24 cellular contexts compared by ENCODE assay signal in genomic region chr2:178066324-178066723, GRCh38. TPM values are rescaled to one million over a fixed set of nuclear protein-coding genes. Genes with fewer than 3 reads are reported as not detected.
"Had no signal": no experiment of that assay in that cellular context is flagged by ENCODE, and none has a peak within 500 bp of the region (broad histone marks: within the 10 kb centered on the region; RNA-seq: fewer than 3 reads in every experiment).

No MANE protein-coding gene starts in this region.

- H3K9me3 Mint-ChIP-seq: activated CD8-positive, alpha-beta T cell treated with anti-CD3 and anti-CD28 coated beads for 36 hours; activated naive CD4-positive, alpha-beta T cell treated with anti-CD3 and anti-CD28 coated beads, Interleukin-2, amount 50 U/mL, for 24 hours; activated T-cell treated with anti-CD3 and anti-CD28 coated beads, Interleukin-2, amount 50 U/mL, for 24 hours; activated T-helper 1 cell treated with anti-CD3 and anti-CD28 coated beads, Interleukin-12 subunit alpha, Interleukin-12 subunit beta, Interleukin-2, Interleukin-4 antibody, amounts not matched to agents 30 ng/mL and 10 ng/mL and 1 ng/mL, durations not matched to agents 14 hours and 24 hours and 36 hours; T-helper 2 cell treated with Interferon-gamma antibody and Interleukin-4, amounts not matched to agents 5 μg/mL and 100 μg/mL, for 36 hours had no signal

- H3K27ac ChIP-seq: ascending aorta, body of pancreas, Peyer's patch, RWPE1, SJSA1, WERI-Rb-1 had no signal

- H3K4me1 Mint-ChIP-seq: activated CD4-positive, alpha-beta T cell treated with anti-CD3 and anti-CD28 coated beads for 36 hours; activated naive CD4-positive, alpha-beta T cell treated with anti-CD3 and anti-CD28 coated beads, Interleukin-2, amount 50 U/mL, for 24 hours had no signal

- H3K4me1 ChIP-seq: ascending aorta, Peyer's patch, SJSA1 had no signal

- H3K27ac Mint-ChIP-seq: activated CD4-positive, alpha-beta T cell treated with anti-CD3 and anti-CD28 coated beads for 36 hours; activated CD8-positive, alpha-beta T cell treated with anti-CD3 and anti-CD28 coated beads for 36 hours; activated naive CD4-positive, alpha-beta T cell treated with anti-CD3 and anti-CD28 coated beads, Interleukin-2, amount 50 U/mL, for 24 hours; activated T-cell treated with anti-CD3 and anti-CD28 coated beads, Interleukin-2, amount 50 U/mL, for 24 hours; activated T-helper 1 cell treated with anti-CD3 and anti-CD28 coated beads, Interleukin-12 subunit alpha, Interleukin-12 subunit beta, Interleukin-2, Interleukin-4 antibody, amounts not matched to agents 30 ng/mL and 10 ng/mL and 1 ng/mL, durations not matched to agents 14 hours and 24 hours and 36 hours; T-helper 2 cell treated with Interferon-gamma antibody and Interleukin-4, amounts not matched to agents 5 μg/mL and 100 μg/mL, for 36 hours had no signal

- ATAC-seq: activated CD4-positive, alpha-beta T cell treated with anti-CD3 and anti-CD28 coated beads for 36 hours; activated CD8-positive, alpha-beta T cell treated with anti-CD3 and anti-CD28 coated beads for 36 hours; body of pancreas; SK-N-SH treated with all-trans-retinoic acid at 6 μM for 48 hours had no signal

- H3K36me3 Mint-ChIP-seq: activated naive CD4-positive, alpha-beta T cell treated with anti-CD3 and anti-CD28 coated beads, Interleukin-2, amount 50 U/mL, for 24 hours had no signal

- H3K4me3 Mint-ChIP-seq: activated CD4-positive, alpha-beta T cell treated with anti-CD3 and anti-CD28 coated beads for 36 hours; activated CD8-positive, alpha-beta T cell treated with anti-CD3 and anti-CD28 coated beads for 36 hours; activated naive CD4-positive, alpha-beta T cell treated with anti-CD3 and anti-CD28 coated beads, Interleukin-2, amount 50 U/mL, for 24 hours; activated T-cell treated with anti-CD3 and anti-CD28 coated beads, Interleukin-2, amount 50 U/mL, for 24 hours; activated T-helper 1 cell treated with anti-CD3 and anti-CD28 coated beads, Interleukin-12 subunit alpha, Interleukin-12 subunit beta, Interleukin-2, Interleukin-4 antibody, amounts not matched to agents 30 ng/mL and 10 ng/mL and 1 ng/mL, durations not matched to agents 14 hours and 24 hours and 36 hours; T-helper 2 cell treated with Interferon-gamma antibody and Interleukin-4, amounts not matched to agents 5 μg/mL and 100 μg/mL, for 36 hours had no signal

- H3K27me3 ChIP-seq: ascending aorta, body of pancreas, Peyer's patch, SJSA1 had no signal

- H3K9me3 ChIP-seq: ascending aorta, body of pancreas, Peyer's patch, SJSA1 had no signal

- H3K36me3 ChIP-seq: ascending aorta, Peyer's patch, SJSA1, WERI-Rb-1 had no signal

- H3K4me3 ChIP-seq: ascending aorta, body of pancreas, Peyer's patch, SJSA1 had no signal

- DNase-seq: activated CD4-positive, alpha-beta T cell treated with anti-CD3 and anti-CD28 coated beads for 36 hours; activated CD8-positive, alpha-beta T cell treated with anti-CD3 and anti-CD28 coated beads for 36 hours; activated effector memory CD4-positive, alpha-beta T cell treated with Interleukin-2 at 50 U/mL for 16 hours; activated naive CD4-positive, alpha-beta T cell; activated T-cell treated with anti-CD3 and anti-CD28 coated beads, Interleukin-2, amount 50 U/mL, for 24 hours; body of pancreas; Kasumi-1; KBM-7; NCI-H1105 treated with DMSO at 0.1 percent for 48 hours; NCI-H1436 treated with DMSO at 0.1 percent for 48 hours; NCI-H2081; Peyer's patch; Right ventricle myocardium superior; SW 1271 had no signal

RNA-seq across cellular contexts. Expression of gene PDE11A, which starts 6.3 kb away (rescaled TPM):
- total RNA-seq: activated CD8-positive, alpha-beta T cell treated with anti-CD3 and anti-CD28 coated beads for 36 hours; activated T-helper 1 cell treated with anti-CD3 and anti-CD28 coated beads, Interleukin-12 subunit alpha, Interleukin-12 subunit beta, Interleukin-2, Interleukin-4 antibody, amounts not matched to agents 30 ng/mL and 10 ng/mL and 1 ng/mL, durations not matched to agents 14 hours and 24 hours and 36 hours; bronchial epithelial cell; T-helper 1 cell treated with Interleukin-12 subunit alpha and Interleukin-12 subunit beta and Interleukin-4 antibody, amounts not matched to agents 30 ng/mL and 1 ng/mL, for 36 hours had no signal
